In the genomic region with DNA sequence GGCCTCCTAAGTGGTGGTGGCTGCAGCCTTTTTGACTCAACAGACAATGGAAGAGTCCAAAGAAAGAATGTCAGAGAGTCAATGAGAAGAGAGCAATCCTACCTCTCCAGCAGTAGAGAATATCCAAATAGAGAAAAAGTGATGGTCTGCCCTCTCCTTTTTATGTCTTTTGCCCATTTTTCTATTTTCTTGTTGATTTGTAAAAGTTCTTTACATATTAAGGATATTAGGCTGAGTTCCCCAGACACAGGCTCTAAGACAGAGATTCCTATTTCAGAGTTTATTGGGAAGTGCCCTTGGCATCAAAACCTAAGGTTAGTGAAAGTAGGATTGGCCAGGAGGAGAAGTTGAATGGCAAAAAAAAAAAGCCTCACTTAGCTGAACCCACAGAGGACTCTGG, we compare ENCODE assay signal across 35 cellular contexts.
"Had no signal": no experiment of that assay in that cellular context is flagged by ENCODE, and none has a peak within 500 bp of the region (broad histone marks: within the 10 kb centered on the region; RNA-seq: fewer than 3 reads in every experiment).

No MANE protein-coding gene starts in this region.

- H3K36me3 ChIP-seq: MG63 had no signal

- H3K9me3 ChIP-seq: MG63 had no signal

- H3K27me3 ChIP-seq: MG63 had no signal

- DNase-seq: Karpas-422, Kasumi-1, MG63, MM.1S, MV-4-11, NCI-H1048, NCI-H1092, NCI-H1092 treated with DMSO at 0.1 percent for 48 hours, NCI-H1105, NCI-H1105 treated with DMSO at 0.1 percent for 48 hours, NCI-H1417, NCI-H1417 treated with DMSO at 0.1 percent for 48 hours, NCI-H1436, NCI-H1436 treated with DMSO at 0.1 percent for 48 hours, NCI-H146, NCI-H1694, NCI-H1694 treated with DMSO at 0.1 percent for 48 hours, NCI-H187, NCI-H187 treated with DMSO at 0.1 percent for 48 hours, NCI-H1930, NCI-H2029, NCI-H2029 treated with DMSO at 0.1 percent for 48 hours, NCI-H2081, NCI-H2081 treated with DMSO at 0.1 percent for 48 hours, NCI-H2107, NCI-H2171, NCI-H2171 treated with DMSO at 0.1 percent for 48 hours, NCI-H2227 treated with DMSO at 0.1 percent for 48 hours, NCI-H226, NCI-H345, NCI-H446, NCI-H446 treated with DMSO at 0.1 percent for 48 hours, NCI-H510A, NCI-H510A treated with DMSO at 0.1 percent for 48 hours, NCI-H524 had no signal

- H3K4me3 ChIP-seq: MG63 had no signal
